In genomic region chr20:53337419-53338101, GRCh38 we compare ENCODE assay signal across 17 cellular contexts.
"Had no signal": no experiment of that assay in that cellular context is flagged by ENCODE, and none has a peak within 500 bp of the region (broad histone marks: within the 10 kb centered on the region; RNA-seq: fewer than 3 reads in every experiment).

No MANE protein-coding gene starts in this region.

- FAIRE-seq: bronchial epithelial cell had no signal

- ATAC-seq: effector memory CD8-positive, alpha-beta T cell; left lung; naive thymus-derived CD8-positive, alpha-beta T cell had no signal

- DNase-seq: activated CD4-positive, alpha-beta memory T cell treated with anti-CD3 and anti-CD28 coated beads, Interleukin-2, amount 10 ng/mL, durations not matched to agents 7 days and 5 days; activated naive CD4-positive, alpha-beta T cell treated with anti-CD3 and anti-CD28 coated beads, Interleukin-2, amount 10 ng/mL, durations not matched to agents 7 days and 5 days; activated T-cell treated with anti-CD3 and anti-CD28 coated beads, Interleukin-2, amount 50 U/mL, for 24 hours; dermis blood vessel endothelial cell; effector memory CD8-positive, alpha-beta T cell; erythroblast; left lung; mammary epithelial cell; naive thymus-derived CD8-positive, alpha-beta T cell; posterior cingulate gyrus; SIG-M5; thyroid gland; WERI-Rb-1 had no signal

- H3K4me1 ChIP-seq: ascending aorta, left lung, right atrium auricular region, thyroid gland had no signal

- H3K36me3 ChIP-seq: ascending aorta, left lung, neutrophil, right atrium auricular region, thyroid gland, WERI-Rb-1 had no signal

- H3K27ac ChIP-seq: ascending aorta, left lung, neutrophil, right atrium auricular region, thyroid gland, WERI-Rb-1 had no signal

- H3K9me3 ChIP-seq: ascending aorta, left lung, neutrophil, right atrium auricular region, thyroid gland had no signal

- H3K4me3 ChIP-seq: ascending aorta, left lung, right atrium auricular region, thyroid gland had no signal

- H3K27me3 ChIP-seq: ascending aorta, left lung, neutrophil, right atrium auricular region, thyroid gland had no signal
